8 cellular contexts compared by ENCODE assay signal in genomic region chr2:26178746-26179436, GRCh38. TPM values are rescaled to one million over a fixed set of nuclear protein-coding genes. Genes with fewer than 3 reads are reported as not detected.
DNase-seq lines count a peak whose midpoint lies in the region; ATAC-seq, FAIRE-seq and TF ChIP-seq lines count a peak whose summit lies in the region.

No MANE protein-coding gene starts in this region.

- peaks cover 44% of the 10 kb centered on the region for H3K27me3 Mint-ChIP-seq in activated T-helper 1 cell treated with anti-CD3 and anti-CD28 coated beads, Interleukin-12 subunit alpha, Interleukin-12 subunit beta, Interleukin-2, Interleukin-4 antibody, amounts not matched to agents 30 ng/mL and 10 ng/mL and 1 ng/mL, durations not matched to agents 14 hours and 24 hours and 36 hours (ENCODE audit: insufficient read depth)

- no peaks in the 10 kb centered on the region for H3K9me3 ChIP-seq in prostate gland

- TF ChIP-seq POLR2A in GM12891 (IDR thresholded peaks at IDR 0.05; ENCODE audit: low read depth, low read length), result no peak
- TF ChIP-seq POLR2A in prostate gland (IDR thresholded peaks at IDR 0.05), result no peak

- no peaks in the 10 kb centered on the region for H3K36me3 Mint-ChIP-seq in activated T-helper 1 cell treated with anti-CD3 and anti-CD28 coated beads, Interleukin-12 subunit alpha, Interleukin-12 subunit beta, Interleukin-2, Interleukin-4 antibody, amounts not matched to agents 30 ng/mL and 10 ng/mL and 1 ng/mL, durations not matched to agents 14 hours and 24 hours and 36 hours (ENCODE audit: low read depth)

- H3K4me1 ChIP-seq in ACC112 (ENCODE audit: control insufficient read depth, insufficient read depth, low read length, unreplicated experiment) (no peaks in the 10 kb centered on the region), prostate gland (replicated peaks) (peaks cover under 1% of the 10 kb centered on the region)

- peaks cover 14% of the 10 kb centered on the region for H3K4me1 Mint-ChIP-seq in activated T-helper 1 cell treated with anti-CD3 and anti-CD28 coated beads, Interleukin-12 subunit alpha, Interleukin-12 subunit beta, Interleukin-2, Interleukin-4 antibody, amounts not matched to agents 30 ng/mL and 10 ng/mL and 1 ng/mL, durations not matched to agents 14 hours and 24 hours and 36 hours (ENCODE audit: low read depth)

- intact Hi-C loops in activated T-helper 1 cell treated with anti-CD3 and anti-CD28 coated beads, Interleukin-12 subunit alpha, Interleukin-12 subunit beta, Interleukin-2, Interleukin-4 antibody, amounts not matched to agents 30 ng/mL and 10 ng/mL and 1 ng/mL, durations not matched to agents 14 hours and 24 hours and 36 hours (cut with micrococcal nuclease), result no loop called here
- intact Hi-C loops in left cardiac atrium (cut with DNase I), result no loop called here
- intact Hi-C loops in prostate gland (cut with DNase I), result no loop called here

- ATAC-seq in left cardiac atrium, result peak; percentile 59 to 68

- DNase-seq in GM12891 (ENCODE audit: insufficient read length, low spot score), result no peak
- DNase-seq in activated T-helper 1 cell treated with anti-CD3 and anti-CD28 coated beads, Interleukin-12 subunit alpha, Interleukin-12 subunit beta, Interleukin-2, Interleukin-4 antibody, amounts not matched to agents 30 ng/mL and 10 ng/mL and 1 ng/mL, durations not matched to agents 14 hours and 24 hours and 36 hours (ENCODE audit: low spot score), result no peak
- no peak for DNase-seq in left cardiac atrium
- DNase-seq in prostate gland (ENCODE audit: low spot score), result no peak
- no peak for DNase-seq in kidney glomerular epithelial cell (lab: John Stamatoyannopoulos, UW)
- DNase-seq in pons (ENCODE audit: low spot score), result no peak
- DNase-seq in activated CD4-positive, alpha-beta T cell treated with anti-CD3 and anti-CD28 coated beads, Interleukin-2, amount 50 U/mL, for 4 hours, result no peak

- H3K4me3 ChIP-seq in ACC112 (ENCODE audit: low read depth, low read length) (peak overlapping the region; percentile 74), prostate gland (peak overlapping the region; percentile 32 to 44)

- H3K4me3 Mint-ChIP-seq in activated T-helper 1 cell treated with anti-CD3 and anti-CD28 coated beads, Interleukin-12 subunit alpha, Interleukin-12 subunit beta, Interleukin-2, Interleukin-4 antibody, amounts not matched to agents 30 ng/mL and 10 ng/mL and 1 ng/mL, durations not matched to agents 14 hours and 24 hours and 36 hours, result peak overlapping the region; percentile 33

- H3K27ac ChIP-seq in ACC112 (ENCODE audit: low read depth, low read length) (no peak overlapping the region), prostate gland (no peak overlapping the region)

- H3K27ac Mint-ChIP-seq in activated T-helper 1 cell treated with anti-CD3 and anti-CD28 coated beads, Interleukin-12 subunit alpha, Interleukin-12 subunit beta, Interleukin-2, Interleukin-4 antibody, amounts not matched to agents 30 ng/mL and 10 ng/mL and 1 ng/mL, durations not matched to agents 14 hours and 24 hours and 36 hours, result no peak overlapping the region

- H3K36me3 ChIP-seq in ACC112 (ENCODE audit: insufficient read depth, low read length) (no peaks in the 10 kb centered on the region), prostate gland (no peaks in the 10 kb centered on the region)

- H2AFZ ChIP-seq in ACC112 (ENCODE audit: low read length, unreplicated experiment), result peak overlapping the region; percentile 36

- no peaks in the 10 kb centered on the region for H3K79me2 ChIP-seq in ACC112 (ENCODE audit: control insufficient read depth, insufficient read depth, low read length, unreplicated experiment)

- 6% methylated on average over 38 of the region's 48 CpGs for WGBS in prostate gland

- H3K9me3 Mint-ChIP-seq in activated T-helper 1 cell treated with anti-CD3 and anti-CD28 coated beads, Interleukin-12 subunit alpha, Interleukin-12 subunit beta, Interleukin-2, Interleukin-4 antibody, amounts not matched to agents 30 ng/mL and 10 ng/mL and 1 ng/mL, durations not matched to agents 14 hours and 24 hours and 36 hours, result no peaks in the 10 kb centered on the region

- H3K27me3 ChIP-seq in ACC112 (ENCODE audit: insufficient read depth, low read length), result peaks cover 10% of the 10 kb centered on the region
- no peaks in the 10 kb centered on the region for H3K27me3 ChIP-seq in prostate gland (replicated peaks; ENCODE audit: insufficient read depth)

- TF ChIP-seq CTCF in prostate gland (IDR thresholded peaks at IDR 0.05), result no peak

- peak; percentile 48 for FAIRE-seq in GM12891 (lab: Jason Lieb, UNC)

TF ChIP-seq in GM12891, 5 proteins besides CTCF, POLR2A, EP300 and RAD21:
- no peak for TF ChIP-seq PAX5 (IDR thresholded peaks at IDR 0.05; ENCODE audit: insufficient read depth, low read length, severe bottlenecking)
- TF ChIP-seq SPI1 (IDR thresholded peaks at IDR 0.05; ENCODE audit: low read depth, low read length), result no peak; the same call in 1 of the 2 replicates
- TF ChIP-seq POLR2AphosphoS5 (IDR thresholded peaks at IDR 0.05; ENCODE audit: low read depth, low read length), result no peak
- TF ChIP-seq TAF1 (IDR thresholded peaks at IDR 0.05; ENCODE audit: low read depth, low read length), result no peak

RNA-seq across cellular contexts. Expression of gene GAREM2, which starts 6.0 kb away (rescaled TPM):
- polyA plus RNA-seq in GM12891 (2012; ENCODE audit: low read depth, missing spikeins), result 0.53 TPM
- total RNA-seq in activated T-helper 1 cell treated with anti-CD3 and anti-CD28 coated beads, Interleukin-12 subunit alpha, Interleukin-12 subunit beta, Interleukin-2, Interleukin-4 antibody, amounts not matched to agents 30 ng/mL and 10 ng/mL and 1 ng/mL, durations not matched to agents 14 hours and 24 hours and 36 hours, result 6.1 and 7.4 TPM in 2 replicates
- 1 to 10 TPM; 4.2 to 4.8 TPM for total RNA-seq in left cardiac atrium
- total RNA-seq in prostate gland, result 1 to 10 TPM; 3.5 TPM
